Comparison of ENCODE assay signal across 29 cellular contexts in the genomic region with DNA sequence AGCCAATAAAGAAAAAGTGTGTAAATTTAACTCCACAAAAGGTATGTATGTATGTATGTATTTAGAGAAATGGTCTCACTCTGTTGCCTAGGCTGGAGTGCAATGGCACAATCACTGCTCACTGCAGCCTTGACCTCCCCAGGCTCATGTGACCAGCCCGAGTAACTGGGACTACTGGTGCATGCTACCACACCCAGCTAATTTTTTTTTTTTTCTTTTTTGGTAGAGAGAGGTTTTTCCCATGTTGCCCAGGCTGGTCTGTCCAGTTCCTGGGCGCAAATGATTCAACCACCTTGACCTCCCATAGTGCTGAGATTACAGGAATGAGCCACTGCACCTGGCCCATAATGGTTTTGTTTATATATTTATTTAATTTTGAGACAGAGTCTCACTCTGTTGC.
"Had no signal": no experiment of that assay in that cellular context is flagged by ENCODE, and none has a peak within 500 bp of the region (broad histone marks: within the 10 kb centered on the region; RNA-seq: fewer than 3 reads in every experiment).

No MANE protein-coding gene starts in this region.

- H3K4me3 Mint-ChIP-seq: mesothelial cell of epicardium; nephron; neural progenitor cell; stimulated activated effector memory CD8-positive, alpha-beta T cell treated with anti-CD3 and anti-CD28 coated beads, Interleukin-12 subunit alpha, Interleukin-12 subunit beta, amount 100 ng/mL, for 72 hours had no signal

- H3K27me3 Mint-ChIP-seq: progenitor cell of endocrine pancreas had no signal

- H3K27me3 ChIP-seq: hepatocyte, left lung, right atrium auricular region, stomach, thyroid gland, vagina had no signal

- H3K9me3 Mint-ChIP-seq: mesothelial cell of epicardium; naive B cell; nephron; neural progenitor cell; stimulated activated effector memory CD8-positive, alpha-beta T cell treated with anti-CD3 and anti-CD28 coated beads, Interleukin-12 subunit alpha, Interleukin-12 subunit beta, amount 100 ng/mL, for 72 hours had no signal

- H3K36me3 ChIP-seq: left lung, neural progenitor cell, right atrium auricular region, stomach, thyroid gland, vagina had no signal

- H3K36me3 Mint-ChIP-seq: mesothelial cell of epicardium; naive B cell; neural progenitor cell; stimulated activated effector memory CD8-positive, alpha-beta T cell treated with anti-CD3 and anti-CD28 coated beads, Interleukin-12 subunit alpha, Interleukin-12 subunit beta, amount 100 ng/mL, for 72 hours had no signal

- H3K27ac Mint-ChIP-seq: mesothelial cell of epicardium; naive B cell; neural progenitor cell; progenitor cell of endocrine pancreas; stimulated activated effector memory CD8-positive, alpha-beta T cell treated with anti-CD3 and anti-CD28 coated beads, Interleukin-12 subunit alpha, Interleukin-12 subunit beta, amount 100 ng/mL, for 72 hours had no signal

- H3K4me3 ChIP-seq: coronary artery, hepatocyte, left lung, mucosa of descending colon, neural progenitor cell, right atrium auricular region, smooth muscle cell, stomach, thyroid gland, vagina had no signal

- H3K4me1 ChIP-seq: left lung, neural progenitor cell, right atrium auricular region, thyroid gland, vagina had no signal

- H3K27ac ChIP-seq: coronary artery, hepatocyte, left lung, neural progenitor cell, parathyroid adenoma, right atrium auricular region, stomach, thyroid gland, vagina had no signal

- ATAC-seq: left cardiac atrium; left lung; mucosa of descending colon; sciatic nerve; stimulated activated effector memory CD8-positive, alpha-beta T cell treated with anti-CD3 and anti-CD28 coated beads, Interleukin-12 subunit alpha, Interleukin-12 subunit beta, amount 100 ng/mL, for 72 hours had no signal

- H3K4me1 Mint-ChIP-seq: mesothelial cell of epicardium had no signal

- DNase-seq: dermis blood vessel endothelial cell; effector memory CD4-positive, alpha-beta T cell; erythroblast; head of caudate nucleus; kidney; left cardiac atrium; left lung; mesenchymal stem cell; mucosa of descending colon; naive B cell; stimulated activated CD4-positive, alpha-beta T cell treated with anti-CD3 and anti-CD28 coated beads, Interleukin-12 subunit alpha, Interleukin-12 subunit beta, amount 100 ng/mL, for 4 hours; stimulated activated CD4-positive, alpha-beta T cell treated with anti-CD3 and anti-CD28 coated beads, Interleukin-1b, Interleukin-23, amount 100 ng/mL, for 48 hours; stimulated activated CD4-positive, alpha-beta T cell treated with anti-CD3 and anti-CD28 coated beads, Interleukin-4, amount 100 ng/mL, for 1 hour; stimulated activated naive CD4-positive, alpha-beta T cell treated with Interleukin-2 at 50 U/mL for 16 hours; stomach; thyroid gland; trophoblast cell had no signal

- H3K9me3 ChIP-seq: left lung, mucosa of descending colon, right atrium auricular region, stomach, thyroid gland, vagina had no signal
